ENCODE assay signal across 28 cellular contexts in the genomic region with DNA sequence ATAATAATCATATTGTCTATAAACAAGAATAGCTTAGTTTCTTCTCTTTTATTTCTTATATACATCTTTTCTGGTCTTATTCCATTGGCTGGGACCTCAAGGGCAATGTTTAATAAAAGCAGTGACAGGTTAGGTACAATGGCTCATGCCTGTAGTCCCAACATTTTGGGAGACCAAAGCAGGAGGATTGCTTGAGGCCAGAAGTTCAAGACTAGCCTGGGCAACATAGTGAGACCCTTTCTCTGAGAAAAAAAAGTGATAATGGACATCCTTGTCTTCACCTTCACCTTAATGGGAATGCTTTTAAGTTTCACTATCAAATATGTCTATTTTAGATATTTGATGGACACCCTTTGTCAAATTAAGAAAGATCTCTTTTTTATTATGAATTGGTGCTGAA. TPM values are rescaled to one million over a fixed set of nuclear protein-coding genes. Genes with fewer than 3 reads are reported as not detected.
"Had no signal": no experiment of that assay in that cellular context is flagged by ENCODE, and none has a peak within 500 bp of the region (broad histone marks: within the 10 kb centered on the region; RNA-seq: fewer than 3 reads in every experiment).

No MANE protein-coding gene starts in this region.

- H3K27ac Mint-ChIP-seq: dendritic cell treated with granulocyte-macrophage colony-stimulating factor and Interleukin-4, amounts not matched to agents 40 ng/mL and 50 ng/mL, for 4 days; effector memory CD8-positive, alpha-beta T cell; endodermal cell had no signal

- H3K27ac ChIP-seq: colonic mucosa, coronary artery, dorsolateral prefrontal cortex, epithelial cell of prostate, esophagus muscularis mucosa, esophagus squamous epithelium, foreskin keratinocyte, gastrocnemius medialis, gastroesophageal sphincter, heart left ventricle, heart right ventricle had no signal

- H3K4me3 ChIP-seq: colonic mucosa, coronary artery, dorsolateral prefrontal cortex, esophagus muscularis mucosa, esophagus squamous epithelium, gastrocnemius medialis, gastroesophageal sphincter, heart left ventricle, heart right ventricle had no signal

- DNase-seq: colonic mucosa; cortex of kidney; dermis blood vessel endothelial cell; dorsolateral prefrontal cortex; effector CD4-positive, alpha-beta T cell; effector CD8-positive, alpha-beta T cell; effector memory CD4-positive, alpha-beta T cell; effector memory CD8-positive, alpha-beta T cell; endodermal cell; erythroblast; esophagus squamous epithelium; foreskin fibroblast; foreskin keratinocyte; foreskin melanocyte; gastrocnemius medialis; glutamatergic neuron; head of caudate nucleus; heart left ventricle; heart right ventricle had no signal

- H3K4me1 ChIP-seq: esophagus muscularis mucosa, esophagus squamous epithelium, foreskin keratinocyte, gastrocnemius medialis, gastroesophageal sphincter, heart left ventricle, heart right ventricle had no signal

- H3K36me3 ChIP-seq: colonic mucosa, esophagus muscularis mucosa, esophagus squamous epithelium, gastrocnemius medialis, gastroesophageal sphincter, heart left ventricle, heart right ventricle had no signal

- H3K9me3 ChIP-seq: colonic mucosa, esophagus squamous epithelium, gastrocnemius medialis had no signal

- ATAC-seq: effector memory CD8-positive, alpha-beta T cell; esophagus mucosa; foreskin keratinocyte; gastrocnemius medialis; gastroesophageal sphincter; heart left ventricle; heart right ventricle had no signal

- H3K4me3 Mint-ChIP-seq: dendritic cell treated with granulocyte-macrophage colony-stimulating factor and Interleukin-4, amounts not matched to agents 40 ng/mL and 50 ng/mL, for 4 days; effector memory CD8-positive, alpha-beta T cell; endodermal cell had no signal

- H3K27me3 ChIP-seq: colonic mucosa, esophagus muscularis mucosa, gastrocnemius medialis, gastroesophageal sphincter had no signal

RNA-seq across cellular contexts. Expression of a gene that starts 8.1 kb away (rescaled TPM):
- total RNA-seq: dermis microvascular lymphatic vessel endothelial cell, endothelial cell of umbilical vein, fibroblast of villous mesenchyme, foreskin keratinocyte had no signal
